Comparison of ENCODE assay signal across 1 cellular context in the genomic region with DNA sequence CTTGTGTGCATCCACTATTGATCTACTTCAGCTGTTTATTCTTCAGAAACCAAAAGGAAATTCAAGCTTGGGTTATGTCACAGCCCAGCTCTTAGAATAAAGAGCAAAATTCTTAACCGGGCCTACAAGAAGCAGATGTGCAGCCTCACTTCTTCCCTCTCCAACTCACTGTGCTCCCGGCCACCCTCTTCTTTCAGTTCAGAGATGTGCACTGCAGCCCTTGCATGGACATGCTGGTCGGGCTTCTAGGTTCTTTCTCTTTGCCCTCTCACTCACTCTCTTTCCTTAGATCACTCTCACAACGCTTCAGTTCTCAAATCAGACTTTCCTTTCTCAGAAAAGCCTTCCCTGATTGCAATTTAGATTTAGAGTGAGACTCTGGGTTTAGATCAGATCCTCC.
TF ChIP-seq lines count a peak whose summit lies in the region.

No MANE protein-coding gene starts in this region.

TF ChIP-seq in WTC11, 78 proteins besides CTCF, POLR2A, EP300 and RAD21 (continued from another document):
- TF ChIP-seq ATF2 (CRISPR knock-in tag; IDR thresholded peaks at IDR 0.05; ENCODE audit: borderline replicate concordance, low read depth): no peak
- no peak for TF ChIP-seq GABPB1 (CRISPR knock-in tag; IDR thresholded peaks at IDR 0.05)
- TF ChIP-seq OVOL2 (CRISPR knock-in tag; IDR thresholded peaks at IDR 0.05; ENCODE audit: borderline replicate concordance): no peak
- no peak for TF ChIP-seq MAX (CRISPR knock-in tag; IDR thresholded peaks at IDR 0.05)
- no peak for TF ChIP-seq SP1 (CRISPR knock-in tag; conservative IDR thresholded peaks at IDR 0.05)
- TF ChIP-seq JUN (CRISPR knock-in tag; IDR thresholded peaks at IDR 0.05): no peak
